ENCODE assay signal across 25 cellular contexts in the genomic region with DNA sequence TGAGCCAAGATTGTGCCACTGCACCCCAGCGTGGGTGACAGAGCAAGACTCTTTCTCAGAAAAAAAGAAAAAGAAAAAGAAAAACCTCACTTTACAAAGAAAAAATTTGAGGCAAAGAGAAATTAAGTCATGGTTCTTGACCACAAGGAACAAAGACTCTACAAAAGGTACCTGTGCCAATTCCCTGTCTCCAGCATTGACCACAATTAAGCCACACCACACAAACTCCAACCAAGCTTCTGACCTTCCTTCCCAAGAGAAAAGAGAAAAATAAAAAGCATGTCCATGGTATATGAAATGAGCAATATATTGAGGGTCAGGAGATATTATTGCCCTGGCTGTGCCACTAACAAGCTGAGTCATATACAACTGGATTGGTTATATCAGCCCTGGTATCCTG.
"Had no signal": no experiment of that assay in that cellular context is flagged by ENCODE, and none has a peak within 500 bp of the region (broad histone marks: within the 10 kb centered on the region; RNA-seq: fewer than 3 reads in every experiment).

No MANE protein-coding gene starts in this region.

- H3K4me3 ChIP-seq: pancreas, psoas muscle, right lobe of liver, sigmoid colon, stomach, thoracic aorta, thyroid gland, tibial nerve, upper lobe of left lung, vagina had no signal

- H3K27ac ChIP-seq: neutrophil, pancreas, psoas muscle, right lobe of liver, sigmoid colon, stomach, thoracic aorta, thyroid gland, tibial nerve, upper lobe of left lung, vagina had no signal

- ATAC-seq: naive thymus-derived CD8-positive, alpha-beta T cell; natural killer cell treated with Interleukin-12 subunit alpha and Interleukin-12 subunit beta and Interleukin-15 and Interleukin-18, amount 100 ng/mL, for 72 hours; pancreas; psoas muscle; right cardiac atrium; right lobe of liver; stimulated activated effector memory CD8-positive, alpha-beta T cell treated with anti-CD3 and anti-CD28 coated beads, Interleukin-12 subunit alpha, Interleukin-12 subunit beta, amount 100 ng/mL, for 72 hours; stimulated activated naive B cell treated with anti-CD40 and anti-IgM and Interleukin-4, amounts not matched to agents 10 μg/mL and 1 μg/mL and 100 μg/mL, for 72 hours had no signal

- DNase-seq: naive thymus-derived CD8-positive, alpha-beta T cell; nephron progenitor cell; nucleus accumbens; pancreas; psoas muscle; right cardiac atrium; right lobe of liver; sigmoid colon; small intestine; stimulated activated CD4-positive, alpha-beta T cell treated with anti-CD3 and anti-CD28 coated beads, Interleukin-15, amount 100 ng/mL, for 24 hours; stimulated activated CD4-positive, alpha-beta T cell treated with anti-CD3 and anti-CD28 coated beads, Interleukin-2, amount 100 ng/mL, for 24 hours; stimulated activated CD4-positive, alpha-beta T cell treated with anti-CD3 and anti-CD28 coated beads, Interleukin-2, amount 100 ng/mL, for 48 hours; stimulated activated CD4-positive, alpha-beta T cell treated with anti-CD3 and anti-CD28 coated beads, Interleukin-4, amount 100 ng/mL, for 24 hours; stimulated activated naive B cell treated with anti-CD40 and anti-IgM and Interleukin-4, amounts not matched to agents 10 μg/mL and 1 μg/mL and 100 μg/mL, for 72 hours; stimulated activated naive CD4-positive, alpha-beta T cell treated with Interleukin-2 at 50 U/mL for 16 hours; stomach; thyroid gland; trophoblast cell; upper lobe of left lung had no signal
